ENCODE assay signal across 8 cellular contexts in the genomic region with DNA sequence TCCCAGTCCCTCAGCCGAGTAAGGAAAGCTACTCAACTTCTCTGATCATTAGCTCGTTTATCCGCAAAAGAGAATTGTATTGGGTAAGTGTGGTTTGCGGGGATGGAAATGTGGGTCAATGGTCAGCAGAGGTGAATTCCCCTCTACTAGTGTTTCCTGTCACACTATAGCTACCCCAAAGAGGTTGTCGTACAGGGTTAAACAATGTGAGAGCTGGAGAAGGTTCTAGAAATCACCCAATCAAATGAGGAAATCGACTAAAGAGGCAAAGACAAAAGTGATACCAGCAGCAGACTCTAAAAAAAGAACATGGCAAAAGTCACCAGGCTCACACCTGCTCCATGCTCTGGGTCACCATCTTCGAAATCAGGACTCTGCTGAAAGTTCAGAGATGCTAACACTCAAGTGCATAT.
DNase-seq lines count a peak whose midpoint lies in the region; ATAC-seq lines count a peak whose summit lies in the region.

No MANE protein-coding gene starts in this region.

- H3K4me2 ChIP-seq in Karpas-422 (ENCODE audit: low read depth, low read length, poor library complexity, severe bottlenecking): peak overlapping the region; percentile 44

- DNase-seq in Karpas-422: peak; percentile 79
- no peak for DNase-seq in NCI-H526 treated with DMSO at 0.1 percent for 48 hours (lab: John Stamatoyannopoulos, UW)
- DNase-seq in hypothalamus (lab: John Stamatoyannopoulos, UW): no peak
- DNase-seq in midbrain (lab: John Stamatoyannopoulos, UW): no peak
- DNase-seq in NCI-H1694 treated with DMSO at 0.1 percent for 48 hours (lab: John Stamatoyannopoulos, UW): no peak

- no peaks in the 10 kb centered on the region for H3K79me2 ChIP-seq in Karpas-422 (ENCODE audit: low read length)

- 0 out of 2 replicates have a peak overlapping the region, but pooled peaks have one; percentile 9 for H2AFZ ChIP-seq in Karpas-422 (ENCODE audit: low read length)

- H3K9ac ChIP-seq in Karpas-422 (ENCODE audit: low read length): peak overlapping the region; percentile 39

- no peaks in the 10 kb centered on the region for H3K9me3 ChIP-seq in Karpas-422 (ENCODE audit: low read length)
- H3K9me3 ChIP-seq in muscle layer of duodenum (ENCODE audit: control insufficient read depth in 1 of 2, low read length in 2 of 2): no peaks in the 10 kb centered on the region

- ATAC-seq in GM18858 (IDR thresholded peaks at IDR 0.05; ENCODE audit: unreplicated experiment) (peak; percentile 85), GM21723 (IDR thresholded peaks at IDR 0.05; ENCODE audit: unreplicated experiment) (peak; percentile 83)

- H3K27me3 ChIP-seq in Karpas-422 (ENCODE audit: low read length) (no peaks in the 10 kb centered on the region), muscle layer of duodenum (ENCODE audit: low read depth, low read length) (no peaks in the 10 kb centered on the region)

- H3K36me3 ChIP-seq in Karpas-422 (ENCODE audit: insufficient read depth, low read length): no peaks in the 10 kb centered on the region
- no peaks in the 10 kb centered on the region for H3K36me3 ChIP-seq in muscle layer of duodenum (ENCODE audit: control insufficient read depth in 1 of 2, insufficient read depth in 2 of 2, low read length in 2 of 2)

- no peaks in the 10 kb centered on the region for H3K9me2 ChIP-seq in Karpas-422 (replicated peaks; ENCODE audit: insufficient read depth, low read length)

- peaks cover 89% of the 10 kb centered on the region for H3K4me1 ChIP-seq in Karpas-422 (ENCODE audit: low read length)
- peaks cover 0 to 6% of the 10 kb centered on the region in 2 donors for H3K4me1 ChIP-seq in muscle layer of duodenum (ENCODE audit: control insufficient read depth in 1 of 2, insufficient read depth in 2 of 2, low read length in 2 of 2)

- H3K4me3 ChIP-seq in Karpas-422 (ENCODE audit: low read length): peak overlapping the region; percentile 17; the same call in 1 of the 2 replicates
- no peak overlapping the region for H3K4me3 ChIP-seq in muscle layer of duodenum (ENCODE audit: low read depth in 1 of 2, low read length in 2 of 2)

- H4K20me1 ChIP-seq in Karpas-422 (ENCODE audit: insufficient read depth, low read depth, low read length): no peaks in the 10 kb centered on the region

- H3K27ac ChIP-seq in Karpas-422 (ENCODE audit: low read length) (peak overlapping the region; percentile 99), muscle layer of duodenum (ENCODE audit: low read length) (peak overlapping the region; percentile 10)
